16 cellular contexts compared by ENCODE assay signal in genomic region chr9:84874583-84874982, GRCh38.
DNase-seq lines count a peak whose midpoint lies in the region; ATAC-seq and TF ChIP-seq lines count a peak whose summit lies in the region.
"Had no signal": no experiment of that assay in that cellular context is flagged by ENCODE, and none has a peak within 500 bp of the region (broad histone marks: within the 10 kb centered on the region; RNA-seq: fewer than 3 reads in every experiment).

No MANE protein-coding gene starts in this region.

- H3K4me1 Mint-ChIP-seq in stimulated activated effector memory CD8-positive, alpha-beta T cell treated with anti-CD3 and anti-CD28 coated beads, Interleukin-12 subunit alpha, Interleukin-12 subunit beta, amount 100 ng/mL, for 72 hours = peaks cover 13% of the 10 kb centered on the region
- H3K4me1 Mint-ChIP-seq: activated naive CD4-positive, alpha-beta T cell treated with anti-CD3 and anti-CD28 coated beads, Interleukin-2, amount 50 U/mL, for 24 hours had no signal

- 31 to 45% (median 34%) methylated on average over 2 of the region's 2 CpGs for WGBS in stomach, 5 donors

- H3K27ac Mint-ChIP-seq in stimulated activated effector memory CD8-positive, alpha-beta T cell treated with anti-CD3 and anti-CD28 coated beads, Interleukin-12 subunit alpha, Interleukin-12 subunit beta, amount 100 ng/mL, for 72 hours = peak overlapping the region; percentile 38
- H3K27ac Mint-ChIP-seq: activated CD8-positive, alpha-beta memory T cell treated with anti-CD3 and anti-CD28 coated beads, Interleukin-2, amount 10 ng/mL, durations not matched to agents 7 days and 5 days; activated naive CD4-positive, alpha-beta T cell treated with anti-CD3 and anti-CD28 coated beads, Interleukin-2, amount 50 U/mL, for 24 hours had no signal

- DNase-seq in Right ventricle myocardium inferior (ENCODE audit: missing footprints) (no peak), cardiac septum (ENCODE audit: low spot score) (no peak), SK-MEL-5 (ENCODE audit: low read depth, low spot score) (peak; percentile 11), foreskin melanocyte (peak; percentile 38), stomach (no peak)
- DNase-seq in stimulated activated effector memory CD8-positive, alpha-beta T cell treated with anti-CD3 and anti-CD28 coated beads, Interleukin-12 subunit alpha, Interleukin-12 subunit beta, amount 100 ng/mL, for 72 hours (ENCODE audit: low spot score in 2 of 2) = no peak
- no peak for DNase-seq in stimulated activated CD4-positive, alpha-beta T cell treated with anti-CD3 and anti-CD28 coated beads, Interleukin-4, amount 100 ng/mL, for 4 hours
- DNase-seq: activated CD8-positive, alpha-beta memory T cell treated with anti-CD3 and anti-CD28 coated beads, Interleukin-2, amount 10 ng/mL, durations not matched to agents 7 days and 5 days; cerebellar nuclear complex; DMS79; esophagus squamous epithelium; NCI-H526 treated with DMSO at 0.1 percent for 48 hours; SIG-M5 had no signal

- H3K27me3 ChIP-seq in stomach = no peaks in the 10 kb centered on the region
- H3K27me3 ChIP-seq: esophagus squamous epithelium, vagina had no signal

- no peaks in the 10 kb centered on the region for H3K4me1 ChIP-seq in stomach
- H3K4me1 ChIP-seq: vagina had no signal

- TF ChIP-seq EP300 in stomach (IDR thresholded peaks at IDR 0.05) = no peak

- no peak overlapping the region for H3K4me3 Mint-ChIP-seq in stimulated activated effector memory CD8-positive, alpha-beta T cell treated with anti-CD3 and anti-CD28 coated beads, Interleukin-12 subunit alpha, Interleukin-12 subunit beta, amount 100 ng/mL, for 72 hours
- H3K4me3 Mint-ChIP-seq: activated CD8-positive, alpha-beta memory T cell treated with anti-CD3 and anti-CD28 coated beads, Interleukin-2, amount 10 ng/mL, durations not matched to agents 7 days and 5 days; activated naive CD4-positive, alpha-beta T cell treated with anti-CD3 and anti-CD28 coated beads, Interleukin-2, amount 50 U/mL, for 24 hours had no signal

- H3K9me3 Mint-ChIP-seq in stimulated activated effector memory CD8-positive, alpha-beta T cell treated with anti-CD3 and anti-CD28 coated beads, Interleukin-12 subunit alpha, Interleukin-12 subunit beta, amount 100 ng/mL, for 72 hours = no peaks in the 10 kb centered on the region
- H3K9me3 Mint-ChIP-seq: activated naive CD4-positive, alpha-beta T cell treated with anti-CD3 and anti-CD28 coated beads, Interleukin-2, amount 50 U/mL, for 24 hours had no signal

- intact Hi-C loops in Right ventricle myocardium inferior (cut with DNase I) = no loop called here
- intact Hi-C loops in cardiac septum (cut with DNase I) = no loop called here
- intact Hi-C loops in stomach (cut with DNase I; ENCODE audit: low total_unique reads) = no loop called here

- in situ Hi-C loops in SK-MEL-5 (cut with HindIII; ENCODE audit: low pct_unique_long_range_greater_than_20kb, low sequenced_read_pairs) = no loop called here

- peak; percentile 38 for ATAC-seq in Right ventricle myocardium inferior
- ATAC-seq in stimulated activated effector memory CD8-positive, alpha-beta T cell treated with anti-CD3 and anti-CD28 coated beads, Interleukin-12 subunit alpha, Interleukin-12 subunit beta, amount 100 ng/mL, for 72 hours = peak; percentile 44
- no peak for ATAC-seq in HG02678 (IDR thresholded peaks at IDR 0.05; ENCODE audit: unreplicated experiment)

- no peak for TF ChIP-seq CTCF in stomach (IDR thresholded peaks at IDR 0.05)

- H3K36me3 Mint-ChIP-seq in stimulated activated effector memory CD8-positive, alpha-beta T cell treated with anti-CD3 and anti-CD28 coated beads, Interleukin-12 subunit alpha, Interleukin-12 subunit beta, amount 100 ng/mL, for 72 hours = no peaks in the 10 kb centered on the region
- H3K36me3 Mint-ChIP-seq: activated CD8-positive, alpha-beta memory T cell treated with anti-CD3 and anti-CD28 coated beads, Interleukin-2, amount 10 ng/mL, durations not matched to agents 7 days and 5 days; activated naive CD4-positive, alpha-beta T cell treated with anti-CD3 and anti-CD28 coated beads, Interleukin-2, amount 50 U/mL, for 24 hours had no signal

- no peak for TF ChIP-seq POLR2A in stomach (IDR thresholded peaks at IDR 0.05)

- H3K9me3 ChIP-seq in stomach = no peaks in the 10 kb centered on the region
- H3K9me3 ChIP-seq: esophagus squamous epithelium, vagina had no signal

- no peak overlapping the region for H3K27ac ChIP-seq in stomach
- H3K27ac ChIP-seq: esophagus squamous epithelium, vagina had no signal

- no peaks in the 10 kb centered on the region for H3K36me3 ChIP-seq in stomach
- H3K36me3 ChIP-seq: esophagus squamous epithelium, vagina had no signal

- no peak overlapping the region for H3K4me3 ChIP-seq in stomach
- H3K4me3 ChIP-seq: vagina had no signal

Comparison
In these comparisons a context has a peak if more than half of its experiments do, and no peak if none do; other contexts are left out.
1. DNase-seq: peak in SK-MEL-5 (single experiment) and foreskin melanocyte (single experiment); none in Right ventricle myocardium inferior (single experiment), cardiac septum (single experiment), stimulated activated effector memory CD8-positive, alpha-beta T cell treated with anti-CD3 and anti-CD28 coated beads, Interleukin-12 subunit alpha, Interleukin-12 subunit beta, amount 100 ng/mL, for 72 hours (0 of 2), stomach (single experiment) and stimulated activated CD4-positive, alpha-beta T cell treated with anti-CD3 and anti-CD28 coated beads, Interleukin-4, amount 100 ng/mL, for 4 hours (0 of 2).